ENCODE assay signal across 8 cellular contexts in genomic region chr17:12020595-12021590, GRCh38. TPM values are rescaled to one million over a fixed set of nuclear protein-coding genes. Genes with fewer than 3 reads are reported as not detected.
DNase-seq lines count a peak whose midpoint lies in the region; ATAC-seq and TF ChIP-seq lines count a peak whose summit lies in the region.

MAP2K4 (plus strand) TSS chr17:12020877; CDS start chr17:12020887, 10 bp downstream.

- no peak for TF ChIP-seq CTCF in CD14-positive monocyte (IDR thresholded peaks at IDR 0.05)

- peaks cover 11 to 15% (median 13%) of the 10 kb centered on the region in 3 donors for H3K27me3 Mint-ChIP-seq in CD14-positive monocyte (ENCODE audit: low read depth in 3 of 3)
- H3K27me3 Mint-ChIP-seq in memory B cell = no peaks in the 10 kb centered on the region

- intact Hi-C loops in CD14-positive monocyte (cut with micrococcal nuclease) = loop anchor here in 1 of 2 donors (2.0 kb wide), 1 partner anchor 24 kb away; the partner anchor contains the start of gene ZNF18

- no peaks in the 10 kb centered on the region for H3K9me3 Mint-ChIP-seq in CD14-positive monocyte
- H3K9me3 Mint-ChIP-seq in memory B cell = no peaks in the 10 kb centered on the region

- H3K4me3 ChIP-seq in effector memory CD4-positive, alpha-beta T cell (ENCODE audit: insufficient read depth, low read depth, low read length, poor library complexity, severe bottlenecking) = peak within 1 kb of the TSS; percentile 70

- DNase-seq in CD14-positive monocyte (ENCODE audit: low spot score) = peak; percentile 85
- DNase-seq in NCI-H82 treated with DMSO at 0.1 percent for 48 hours (lab: John Stamatoyannopoulos, UW; ENCODE audit: unreplicated experiment) = peak; percentile 71
- DNase-seq in activated CD8-positive, alpha-beta memory T cell treated with anti-CD3 and anti-CD28 coated beads for 24 hours = peak; percentile 99
- DNase-seq in effector memory CD4-positive, alpha-beta T cell = peak; percentile 89 to 91 (median 89)
- DNase-seq in memory B cell (ENCODE audit: low spot score in 2 of 2) = peak; percentile 99 to 100
- DNase-seq in stimulated activated CD8-positive, alpha-beta memory T cell treated with anti-CD3 and anti-CD28 coated beads, Interleukin-12 subunit alpha, Interleukin-12 subunit beta, amount 100 ng/mL, for 1 hour (ENCODE audit: low read depth) = peak; percentile 93

- no peaks in the 10 kb centered on the region for H3K27me3 ChIP-seq in effector memory CD4-positive, alpha-beta T cell (replicated peaks; ENCODE audit: control insufficient read depth, insufficient read depth, low read length, poor library complexity, severe bottlenecking)

- H3K36me3 ChIP-seq in effector memory CD4-positive, alpha-beta T cell (ENCODE audit: control insufficient read depth, insufficient read depth, low read length) = no peaks in the 10 kb centered on the region

- H3K4me1 Mint-ChIP-seq in CD14-positive monocyte = peaks cover 31% of the 10 kb centered on the region
- peaks cover 20% of the 10 kb centered on the region for H3K4me1 Mint-ChIP-seq in memory B cell

- peaks cover 15% of the 10 kb centered on the region for H3K4me1 ChIP-seq in effector memory CD4-positive, alpha-beta T cell (ENCODE audit: control insufficient read depth, insufficient read depth, low read length, poor library complexity, severe bottlenecking)

- H3K27ac Mint-ChIP-seq in CD14-positive monocyte (peak within 1 kb of the TSS in 4 of 7 donors; percentile 25 to 83 (median 58)), memory B cell (peak within 1 kb of the TSS; percentile 42)

- H3K4me3 Mint-ChIP-seq in CD14-positive monocyte (peak within 1 kb of the TSS; percentile 81 to 85), memory B cell (peak within 1 kb of the TSS; percentile 78)

- no peaks in the 10 kb centered on the region for H3K36me3 Mint-ChIP-seq in CD14-positive monocyte
- no peaks in the 10 kb centered on the region for H3K36me3 Mint-ChIP-seq in memory B cell

- H3K27ac ChIP-seq in effector memory CD4-positive, alpha-beta T cell (ENCODE audit: insufficient read depth, low read length, poor library complexity, severe bottlenecking) = peak within 1 kb of the TSS; percentile 71

- ATAC-seq in GM19328 (IDR thresholded peaks at IDR 0.05; ENCODE audit: unreplicated experiment) (peak; percentile 92), HG03469 (IDR thresholded peaks at IDR 0.05; ENCODE audit: unreplicated experiment) (peak; percentile 76), memory B cell (ENCODE audit: low read depth) (peak; percentile 94)

- H3K9me3 ChIP-seq in effector memory CD4-positive, alpha-beta T cell (ENCODE audit: control insufficient read depth, low read length) = no peaks in the 10 kb centered on the region

RNA-seq across cellular contexts. Expression of gene MAP2K4, which starts in this region (rescaled TPM):
- 10 to 100 TPM; 23.2 to 41.8 TPM for polyA plus RNA-seq in CD14-positive monocyte

Comparison
In these comparisons a context has a peak if more than half of its experiments do, and no peak if none do; other contexts are left out.
1. Peak in every context shown above with its lines: DNase-seq, ATAC-seq, H3K4me3 ChIP-seq and H3K27ac ChIP-seq.